In the genomic region with DNA sequence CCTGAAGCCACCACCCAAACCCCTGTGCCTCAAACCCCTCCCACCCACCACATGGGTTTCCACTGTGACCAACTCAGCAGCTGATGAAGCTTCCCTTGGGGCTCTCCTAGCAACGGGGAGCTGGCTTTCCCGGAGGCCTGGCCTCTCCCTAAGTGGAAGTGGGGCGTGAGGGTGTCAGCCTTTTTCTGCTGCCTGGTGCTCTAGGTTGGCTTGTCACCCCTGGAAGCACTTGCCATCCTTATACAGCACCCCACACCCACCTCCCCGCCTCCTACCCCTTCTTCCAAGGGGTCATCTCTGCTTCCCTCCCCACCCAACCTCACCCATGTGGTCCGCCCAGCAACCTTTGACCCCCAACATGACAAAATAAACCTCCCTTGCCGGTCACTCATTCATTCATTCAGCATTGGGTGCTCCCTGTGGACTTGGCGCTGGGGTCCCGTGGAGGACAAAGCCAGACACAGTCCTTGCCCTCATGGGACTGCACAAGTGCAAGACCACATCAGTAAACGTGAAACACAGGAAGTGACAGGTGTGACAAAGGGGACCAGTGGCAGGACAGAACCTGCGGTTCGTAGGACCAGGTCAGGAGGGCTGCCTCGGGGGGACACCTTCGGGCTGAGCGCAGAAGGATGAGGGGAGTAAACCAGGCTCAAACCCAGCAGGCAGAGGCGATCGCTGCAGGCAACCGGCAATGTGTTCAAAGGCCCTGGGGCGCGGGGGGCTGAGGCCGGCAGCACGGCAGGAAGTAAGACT, we compare ENCODE assay signal across 9 cellular contexts.
DNase-seq lines count a peak whose midpoint lies in the region; ATAC-seq, FAIRE-seq and TF ChIP-seq lines count a peak whose summit lies in the region.
"Had no signal": no experiment of that assay in that cellular context is flagged by ENCODE, and none has a peak within 500 bp of the region (broad histone marks: within the 10 kb centered on the region; RNA-seq: fewer than 3 reads in every experiment).

No MANE protein-coding gene starts in this region.

- H3K9me3 ChIP-seq in Panc1 (ENCODE audit: control insufficient read depth, insufficient read depth, low read depth, low read length) (no peaks in the 10 kb centered on the region), skeletal muscle tissue (ENCODE audit: control insufficient read depth in 3 of 3, low read length in 3 of 3) (no peaks in the 10 kb centered on the region)

- FAIRE-seq in RCC 7860 (lab: Jason Lieb, UNC), result no peak
- FAIRE-seq: TTC549 had no signal

- DNase-seq in Panc1 (ENCODE audit: low read depth, low spot score) (no peak), fibroblast of gingiva (ENCODE audit: low read depth) (peak; percentile 24), NCI-H526 (lab: John Stamatoyannopoulos, UW) (no peak), DMS153 (lab: John Stamatoyannopoulos, UW) (no peak), RCC 7860 (ENCODE audit: low spot score) (no peak)

- peaks cover 90% of the 10 kb centered on the region for H3K4me1 ChIP-seq in Panc1 (ENCODE audit: control insufficient read depth, insufficient read depth, low read length)
- peaks cover 49 to 80% (median 57%) of the 10 kb centered on the region in 3 donors for H3K4me1 ChIP-seq in skeletal muscle tissue (ENCODE audit: control insufficient read depth in 3 of 3, insufficient read depth in 3 of 3, low read length in 3 of 3)

- ATAC-seq in GM21381 (IDR thresholded peaks at IDR 0.05; ENCODE audit: unreplicated experiment) (peak; percentile 2), Panc1 (no peak), HG02870 (IDR thresholded peaks at IDR 0.05; ENCODE audit: unreplicated experiment) (no peak)

- POLR2A ChIA-PET in Panc1 (lab: Charles Lee), result interaction anchor here (0.5 kb wide), 1 partner anchor 488 kb away, joined by 6 read pairs; no protein-coding TSS in a partner anchor

- BruUV-seq in Panc1 (replicated peaks; lab: Mats Ljungman, UMichigan), result no TSS peak

- intact Hi-C loops in Panc1 (cut with micrococcal nuclease; ENCODE audit: unreplicated experiment), result no loop called here

- H3K27me3 ChIP-seq in Panc1 (ENCODE audit: control insufficient read depth, insufficient read depth, low read length), result no peaks in the 10 kb centered on the region
- H3K27me3 ChIP-seq in skeletal muscle tissue (ENCODE audit: control insufficient read depth in 3 of 3, insufficient read depth in 3 of 3, low read length in 3 of 3), result no peaks in the 10 kb centered on the region

- H3K36me3 ChIP-seq in Panc1 (ENCODE audit: control insufficient read depth, insufficient read depth, low read length) (no peaks in the 10 kb centered on the region), skeletal muscle tissue (ENCODE audit: control insufficient read depth in 3 of 3, insufficient read depth in 3 of 3, low read length in 3 of 3) (no peaks in the 10 kb centered on the region)

- in situ Hi-C loops in Panc1 (cut with HindIII; ENCODE audit: low pct_unique_long_range_greater_than_20kb, low sequenced_read_pairs), result loop anchor here (5.0 kb wide), 1 partner anchor 96 kb away; no protein-coding TSS in a partner anchor

- TF ChIP-seq CTCF in Panc1 (IDR thresholded peaks at IDR 0.05), result no peak

- H3K4me3 ChIP-seq in Panc1 (ENCODE audit: low read depth in 2 of 2, low read length in 2 of 2) (peak overlapping the region in 1 of 2 experiments; percentile 14; a peak in 1 of 4 replicates), skeletal muscle tissue (ENCODE audit: low read length in 3 of 3) (no peak overlapping the region)

- CTCF ChIA-PET in Panc1 (lab: Charles Lee), result no interaction called here

- peak overlapping the region; percentile 99 for H3K27ac ChIP-seq in Panc1 (ENCODE audit: low read length)
- peak overlapping the region; percentile 85 for H3K27ac ChIP-seq in skeletal muscle tissue (ENCODE audit: low read depth, low read length)

- H3K9ac ChIP-seq in skeletal muscle tissue (ENCODE audit: low read depth in 1 of 3, low read length in 3 of 3), result peak overlapping the region; percentile 25 to 57 (median 40)
